In the genomic region with DNA sequence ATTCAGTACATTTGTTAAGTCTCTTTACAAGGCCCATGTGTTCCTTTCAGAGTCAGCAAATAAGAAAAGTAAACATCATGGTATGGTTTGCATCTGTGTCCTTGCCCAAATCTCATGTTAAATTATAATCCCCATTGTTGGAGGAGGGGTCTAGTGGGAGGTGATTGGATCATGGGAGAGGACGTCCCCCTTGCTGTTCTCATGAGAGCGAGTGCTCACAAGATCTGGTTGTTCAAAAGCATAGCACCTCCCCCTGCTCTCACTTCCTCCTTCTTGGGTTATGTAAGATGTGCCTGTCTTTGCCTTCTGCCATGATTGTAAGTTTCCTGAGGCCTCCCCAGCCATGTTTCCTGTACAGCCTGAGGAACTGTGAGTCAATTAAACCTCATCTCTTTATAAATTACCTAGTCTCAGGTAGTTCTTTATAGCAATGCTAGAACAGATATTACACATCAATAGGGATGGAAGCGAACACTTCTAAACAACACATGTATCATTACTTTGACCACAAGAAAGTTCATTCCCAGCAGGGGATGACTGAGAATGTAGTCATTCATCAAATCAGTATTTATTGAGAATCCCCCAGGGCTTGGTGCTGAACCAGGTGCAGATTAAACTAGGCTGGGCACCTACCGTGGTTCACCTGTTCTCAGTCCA, we compare ENCODE assay signal across 9 cellular contexts. TPM values are rescaled to one million over a fixed set of nuclear protein-coding genes. Genes with fewer than 3 reads are reported as not detected.
DNase-seq lines count a peak whose midpoint lies in the region; ATAC-seq, FAIRE-seq and TF ChIP-seq lines count a peak whose summit lies in the region.
"Had no signal": no experiment of that assay in that cellular context is flagged by ENCODE, and none has a peak within 500 bp of the region (broad histone marks: within the 10 kb centered on the region; RNA-seq: fewer than 3 reads in every experiment).

No MANE protein-coding gene starts in this region.

- TF ChIP-seq POLR2A in HepG2 (IDR thresholded peaks at IDR 0.05; ENCODE audit: insufficient read depth in 1 of 2, low read depth in 2 of 2, low read length in 2 of 2) = no peak
- no peak for TF ChIP-seq POLR2A in right lobe of liver (IDR thresholded peaks at IDR 0.05)
- TF ChIP-seq POLR2A in heart left ventricle (IDR thresholded peaks at IDR 0.05) = no peak

- H2AFZ ChIP-seq in HepG2 (ENCODE audit: low read length) = peak overlapping the region; percentile 62

- TF ChIP-seq CTCF in HepG2 (CRISPR knock-in tag; IDR thresholded peaks at IDR 0.05) (0 out of 2 replicates have a peak, but pooled peaks have one; percentile 3), right lobe of liver (IDR thresholded peaks at IDR 0.05) (no peak), upper lobe of right lung (IDR thresholded peaks at IDR 0.05) (no peak), heart left ventricle (IDR thresholded peaks at IDR 0.05) (no peak)

- H3K27ac ChIP-seq in HepG2 (ENCODE audit: extremely low read length, insufficient read depth, low read length) (no peak overlapping the region), right lobe of liver (no peak overlapping the region), upper lobe of right lung (no peak overlapping the region), heart left ventricle (peak overlapping the region in 1 of 12 donors; percentile 46)

- peak overlapping the region; percentile 70 for H3K4me2 ChIP-seq in HepG2 (ENCODE audit: low read depth, low read length)

- peak; percentile 54 for DNase-seq in HepG2 (ENCODE audit: low spot score)
- DNase-seq in right lobe of liver = no peak
- peak; percentile 17 to 32 for DNase-seq in activated T-cell treated with anti-CD3 and anti-CD28 coated beads, Interleukin-2, amount 50 U/mL, for 48 hours
- DNase-seq in upper lobe of right lung = no peak
- no peak for DNase-seq in heart left ventricle
- no peak for DNase-seq in anterior cingulate cortex (lab: John Stamatoyannopoulos, UW)
- no peak for DNase-seq in mesenteric fat pad (ENCODE audit: low spot score)
- DNase-seq: Calu3 had no signal

- no peaks in the 10 kb centered on the region for H4K20me1 ChIP-seq in HepG2 (ENCODE audit: insufficient read depth, low read length)

- TF ChIP-seq RAD21 in HepG2 (CRISPR knock-in tag; IDR thresholded peaks at IDR 0.05) = no peak

- intact Hi-C loops in HepG2 (cut with micrococcal nuclease; ENCODE audit: unreplicated experiment) = no loop called here
- intact Hi-C loops in right lobe of liver (cut with DNase I) = no loop called here
- intact Hi-C loops in upper lobe of right lung (cut with DNase I) = no loop called here
- intact Hi-C loops in heart left ventricle (cut with DNase I) = no loop called here

- in situ Hi-C loops in HepG2 (cut with HindIII; ENCODE audit: extremely low pct_ligation_motif_present, low pct_unique_long_range_greater_than_20kb) = no loop called here

- H3K36me3 ChIP-seq in HepG2 (replicated peaks in 1 of 2; ENCODE audit: control insufficient read depth in 1 of 2, insufficient read depth in 2 of 2, low read length in 2 of 2) = no peaks in the 10 kb centered on the region
- no peaks in the 10 kb centered on the region for H3K36me3 ChIP-seq in right lobe of liver
- H3K36me3 ChIP-seq in upper lobe of right lung = no peaks in the 10 kb centered on the region
- peaks cover 0 to under 1% (median 0%) of the 10 kb centered on the region in 9 donors for H3K36me3 ChIP-seq in heart left ventricle

- 17% methylated on average over 4 of the region's 4 CpGs for WGBS in HepG2 (ENCODE audit: low lambda C conversion rate)
- 88% methylated on average over 3 of the region's 4 CpGs for WGBS in right lobe of liver (ENCODE audit: insufficient coverage, low coverage, low lambda C conversion rate, missing lambda C conversion rate)
- 84 to 89% (median 87%) methylated on average over 4 of the region's 4 CpGs for WGBS in heart left ventricle, 4 donors

- POLR2A ChIA-PET in HepG2 (lab: Yijun Ruan, JAX) = interaction anchor here (1.3 kb wide), 1 partner anchor 11 kb away, joined by 6 read pairs; no protein-coding TSS in a partner anchor

- H3K79me2 ChIP-seq in HepG2 (ENCODE audit: insufficient read depth, low read length) = no peaks in the 10 kb centered on the region

- H3K27me3 ChIP-seq in HepG2 (ENCODE audit: control insufficient read depth in 1 of 2, insufficient read depth in 2 of 2, low read length in 2 of 2) = peaks cover 0 to 4% of the 10 kb centered on the region in 2 experiments; a peak in 2 of 5 replicates
- no peaks in the 10 kb centered on the region for H3K27me3 ChIP-seq in right lobe of liver
- H3K27me3 ChIP-seq in upper lobe of right lung = no peaks in the 10 kb centered on the region
- H3K27me3 ChIP-seq in heart left ventricle = no peaks in the 10 kb centered on the region

- CTCF ChIA-PET in HepG2 (lab: Yijun Ruan, JAX; ENCODE audit: low intra/inter-chr PET ratio, low total read pairs) = no interaction called here

- BruUV-seq in HepG2 (replicated peaks; lab: Mats Ljungman, UMichigan) = TSS peak; percentile 48

- TF ChIP-seq EP300 in HepG2 (IDR thresholded peaks at IDR 0.05; ENCODE audit: low read depth in 2 of 2, low read length in 2 of 2) = no peak
- no peak for TF ChIP-seq EP300 in HepG2 (CRISPR knock-in tag; IDR thresholded peaks at IDR 0.05; ENCODE audit: borderline replicate concordance)

- H3K9me3 ChIP-seq in HepG2 (ENCODE audit: low read length) = no peaks in the 10 kb centered on the region
- H3K9me3 ChIP-seq in right lobe of liver = no peaks in the 10 kb centered on the region
- no peaks in the 10 kb centered on the region for H3K9me3 ChIP-seq in upper lobe of right lung
- peaks cover 0 to 3% (median 0%) of the 10 kb centered on the region in 12 donors for H3K9me3 ChIP-seq in heart left ventricle

- ATAC-seq in HepG2 (no peak), right lobe of liver (no peak), HG03469 (IDR thresholded peaks at IDR 0.05; ENCODE audit: unreplicated experiment) (peak; percentile 58), upper lobe of right lung (peak; percentile 67), heart left ventricle (no peak)

- FAIRE-seq in HepG2 (lab: Jason Lieb, UNC) = peak; percentile 66

- H3K4me1 ChIP-seq in HepG2 (ENCODE audit: insufficient read depth, low read length) (peaks cover 69% of the 10 kb centered on the region), right lobe of liver (peaks cover 0 to 27% (median 0%) of the 10 kb centered on the region in 4 donors), upper lobe of right lung (peaks cover 15% of the 10 kb centered on the region), heart left ventricle (peaks cover 0 to 24% (median 11%) of the 10 kb centered on the region in 12 donors)

- no peak overlapping the region for H3K9ac ChIP-seq in HepG2 (ENCODE audit: insufficient read depth, low read depth, low read length)

- peak overlapping the region in 2 of 3 experiments; percentile 42 to 56; a peak in 2 of 6 replicates for H3K4me3 ChIP-seq in HepG2 (replicated peaks in 1 of 3; ENCODE audit: insufficient read depth in 1 of 3, low read depth in 2 of 3, low read length in 3 of 3)
- no peak overlapping the region for H3K4me3 ChIP-seq in right lobe of liver
- no peak overlapping the region for H3K4me3 ChIP-seq in upper lobe of right lung
- H3K4me3 ChIP-seq in heart left ventricle = no peak overlapping the region

RNA-seq across cellular contexts. Expression of a gene that starts 4.1 kb away (rescaled TPM):
- 0.11 and 0.31 TPM in 2 replicates for total RNA-seq in HepG2 (2016; rRNA removed; fragmentation: Illumina TruSeq; extraction: Trizol)
- total RNA-seq in HepG2 (2016; cell fraction: cytosol; rRNA removed; fragmentation: Illumina TruSeq; extraction: Trizol; ENCODE audit: low read depth) = 0.18 TPM in 1 of 2 replicates, not detected in the other
- total RNA-seq in HepG2 (2016; cell fraction: insoluble cytoplasmic fraction; rRNA removed; fragmentation: Illumina TruSeq; extraction: Trizol) = 0.07 and 0.26 TPM in 2 replicates
- 0.14 and 0.15 TPM in 2 replicates for total RNA-seq in HepG2 (2016; cell fraction: membrane; rRNA removed; fragmentation: Illumina TruSeq; extraction: Trizol)
- 0.34 and 0.50 TPM in 2 replicates for total RNA-seq in HepG2 (2016; cell fraction: nucleus; rRNA removed; fragmentation: Illumina TruSeq; extraction: Trizol)
- polyA plus RNA-seq in HepG2 (2011; rRNA removed) = 2.4 and 2.9 TPM in 2 replicates
- 1.3 and 1.4 TPM in 2 replicates for polyA plus RNA-seq in HepG2 (2011; cell fraction: cytosol; rRNA removed)
- 9.6 and 10.2 TPM in 2 replicates for polyA plus RNA-seq in HepG2 (2011; cell fraction: nucleus; rRNA removed)
- 2.4 and 3.5 TPM in 2 replicates for polyA plus RNA-seq in HepG2 (2012)
- polyA plus RNA-seq in HepG2 (2016; cell fraction: cytosol; fragmentation: Illumina TruSeq; extraction: Trizol; ENCODE audit: low read depth) = 0.06 and 0.17 TPM in 2 replicates
- 0.33 and 0.35 TPM in 2 replicates for polyA plus RNA-seq in HepG2 (2016; cell fraction: insoluble cytoplasmic fraction; fragmentation: Illumina TruSeq; extraction: Trizol; ENCODE audit: low read depth)
- polyA plus RNA-seq in HepG2 (2016; cell fraction: membrane; fragmentation: Illumina TruSeq; extraction: Trizol; ENCODE audit: low read depth) = 0.15 and 0.24 TPM in 2 replicates
- polyA plus RNA-seq in HepG2 (2016; cell fraction: nucleus; fragmentation: Illumina TruSeq; extraction: Trizol; ENCODE audit: insufficient read depth, low read depth) = 0.92 and 1.5 TPM in 2 replicates
- 1.9 and 2.0 TPM in 2 replicates for polyA minus RNA-seq in HepG2 (2011; rRNA and poly(A)+ RNA removed; ENCODE audit: low replicate concordance)
- 0.70 and 0.89 TPM in 2 replicates for polyA minus RNA-seq in HepG2 (2011; cell fraction: cytosol; rRNA and poly(A)+ RNA removed)
- 3.9 and 4.8 TPM in 2 replicates for polyA minus RNA-seq in HepG2 (2011; cell fraction: nucleus; rRNA and poly(A)+ RNA removed)
- 1 to 10 TPM in 5 of 6 experiments, under 1 TPM in 1; 0.26 to 4.7 (median 2.0) TPM for total RNA-seq in right lobe of liver
- total RNA-seq in upper lobe of right lung = 0.55 TPM
- under 1 TPM in 4 of 9 donors, not detected in 5; 0.09 to 0.20 (median 0.14) TPM for total RNA-seq in heart left ventricle
- polyA plus RNA-seq in heart left ventricle = under 1 TPM; 0.07 to 0.11 TPM
- 1.1 TPM for total RNA-seq in mesenteric fat pad

RNA-seq across cellular contexts. Expression of a gene that starts 15.4 kb away (rescaled TPM):
- total RNA-seq in HepG2 (2016; rRNA removed; fragmentation: Illumina TruSeq; extraction: Trizol) (25.3 and 26.9 TPM in 2 replicates), right lobe of liver (10 to 100 TPM; 16.9 to 26.1 (median 25.3) TPM), upper lobe of right lung (36.4 TPM), heart left ventricle (10 to 100 TPM; 13.0 to 26.7 (median 20.6) TPM), mesenteric fat pad (37.1 TPM)
- 5.2 and 7.0 TPM in 2 replicates for total RNA-seq in HepG2 (2016; cell fraction: cytosol; rRNA removed; fragmentation: Illumina TruSeq; extraction: Trizol; ENCODE audit: low read depth)
- total RNA-seq in HepG2 (2016; cell fraction: insoluble cytoplasmic fraction; rRNA removed; fragmentation: Illumina TruSeq; extraction: Trizol) = 25.0 and 27.0 TPM in 2 replicates
- 11.5 and 12.6 TPM in 2 replicates for total RNA-seq in HepG2 (2016; cell fraction: membrane; rRNA removed; fragmentation: Illumina TruSeq; extraction: Trizol)
- 30.2 and 35.1 TPM in 2 replicates for total RNA-seq in HepG2 (2016; cell fraction: nucleus; rRNA removed; fragmentation: Illumina TruSeq; extraction: Trizol)
- polyA plus RNA-seq in HepG2 (2011; rRNA removed) (13.7 and 14.9 TPM in 2 replicates), heart left ventricle (10 to 100 TPM; 10.8 to 42.3 TPM)
- polyA plus RNA-seq in HepG2 (2011; cell fraction: cytosol; rRNA removed) = 4.8 and 4.9 TPM in 2 replicates
- polyA plus RNA-seq in HepG2 (2011; cell fraction: nucleus; rRNA removed) = 22.5 and 26.7 TPM in 2 replicates
- 10.8 and 12.2 TPM in 2 replicates for polyA plus RNA-seq in HepG2 (2012)
- polyA plus RNA-seq in HepG2 (2016; cell fraction: cytosol; fragmentation: Illumina TruSeq; extraction: Trizol; ENCODE audit: low read depth) = 1.9 and 2.1 TPM in 2 replicates
- polyA plus RNA-seq in HepG2 (2016; cell fraction: insoluble cytoplasmic fraction; fragmentation: Illumina TruSeq; extraction: Trizol; ENCODE audit: low read depth) = 21.7 and 24.1 TPM in 2 replicates
- 4.6 and 5.5 TPM in 2 replicates for polyA plus RNA-seq in HepG2 (2016; cell fraction: membrane; fragmentation: Illumina TruSeq; extraction: Trizol; ENCODE audit: low read depth)
- polyA plus RNA-seq in HepG2 (2016; cell fraction: nucleus; fragmentation: Illumina TruSeq; extraction: Trizol; ENCODE audit: insufficient read depth, low read depth) = 43.7 and 51.7 TPM in 2 replicates
- 6.9 and 16.7 TPM in 2 replicates for polyA minus RNA-seq in HepG2 (2011; rRNA and poly(A)+ RNA removed; ENCODE audit: low replicate concordance)
- 4.8 and 6.9 TPM in 2 replicates for polyA minus RNA-seq in HepG2 (2011; cell fraction: cytosol; rRNA and poly(A)+ RNA removed)
- 32.4 and 39.8 TPM in 2 replicates for polyA minus RNA-seq in HepG2 (2011; cell fraction: nucleus; rRNA and poly(A)+ RNA removed)

RNA-seq across cellular contexts. Expression of a gene that starts 15.7 kb away (rescaled TPM):
- total RNA-seq in HepG2 (2016; rRNA removed; fragmentation: Illumina TruSeq; extraction: Trizol) = 10.3 and 10.8 TPM in 2 replicates
- total RNA-seq in HepG2 (2016; cell fraction: cytosol; rRNA removed; fragmentation: Illumina TruSeq; extraction: Trizol; ENCODE audit: low read depth) = 1.7 and 3.1 TPM in 2 replicates
- 9.7 and 10.0 TPM in 2 replicates for total RNA-seq in HepG2 (2016; cell fraction: insoluble cytoplasmic fraction; rRNA removed; fragmentation: Illumina TruSeq; extraction: Trizol)
- total RNA-seq in HepG2 (2016; cell fraction: membrane; rRNA removed; fragmentation: Illumina TruSeq; extraction: Trizol) = 3.2 and 3.8 TPM in 2 replicates
- 13.1 and 17.6 TPM in 2 replicates for total RNA-seq in HepG2 (2016; cell fraction: nucleus; rRNA removed; fragmentation: Illumina TruSeq; extraction: Trizol)
- polyA plus RNA-seq in HepG2 (2011; rRNA removed) = 9.1 and 10.1 TPM in 2 replicates
- polyA plus RNA-seq in HepG2 (2011; cell fraction: cytosol; rRNA removed) = 6.0 and 7.1 TPM in 2 replicates
- 39.5 and 68.7 TPM in 2 replicates for polyA plus RNA-seq in HepG2 (2011; cell fraction: nucleus; rRNA removed)
- polyA plus RNA-seq in HepG2 (2012) = 8.5 and 8.9 TPM in 2 replicates
- 1.0 and 2.0 TPM in 2 replicates for polyA plus RNA-seq in HepG2 (2016; cell fraction: cytosol; fragmentation: Illumina TruSeq; extraction: Trizol; ENCODE audit: low read depth)
- 6.8 and 7.9 TPM in 2 replicates for polyA plus RNA-seq in HepG2 (2016; cell fraction: insoluble cytoplasmic fraction; fragmentation: Illumina TruSeq; extraction: Trizol; ENCODE audit: low read depth)
- polyA plus RNA-seq in HepG2 (2016; cell fraction: membrane; fragmentation: Illumina TruSeq; extraction: Trizol; ENCODE audit: low read depth) = 1.5 and 2.2 TPM in 2 replicates
- 31.1 and 32.0 TPM in 2 replicates for polyA plus RNA-seq in HepG2 (2016; cell fraction: nucleus; fragmentation: Illumina TruSeq; extraction: Trizol; ENCODE audit: insufficient read depth, low read depth)
- polyA minus RNA-seq in HepG2 (2011; rRNA and poly(A)+ RNA removed; ENCODE audit: low replicate concordance) = 44.2 and 53.6 TPM in 2 replicates
- polyA minus RNA-seq in HepG2 (2011; cell fraction: cytosol; rRNA and poly(A)+ RNA removed) = 4.7 and 7.2 TPM in 2 replicates
- polyA minus RNA-seq in HepG2 (2011; cell fraction: nucleus; rRNA and poly(A)+ RNA removed) = 22.0 and 30.6 TPM in 2 replicates
- total RNA-seq in right lobe of liver = 10 to 100 TPM in 4 of 6 experiments, 1 to 10 TPM in 2; 7.1 to 16.8 (median 11.5) TPM
- total RNA-seq in upper lobe of right lung = 26.5 TPM
- total RNA-seq in heart left ventricle = 10 to 100 TPM; 13.1 to 34.2 (median 16.6) TPM
- 10 to 100 TPM in 1 of 2 donors, 1 to 10 TPM in 1; 7.2 to 25.2 TPM for polyA plus RNA-seq in heart left ventricle
- total RNA-seq in mesenteric fat pad = 30.5 TPM

Comparison
In these comparisons a context has a peak if more than half of its experiments do, and no peak if none do; other contexts are left out.
1. DNase-seq: peak in HepG2 (single experiment) and activated T-cell treated with anti-CD3 and anti-CD28 coated beads, Interleukin-2, amount 50 U/mL, for 48 hours (2 of 2); none in right lobe of liver (0 of 3), upper lobe of right lung (single experiment), heart left ventricle (0 of 5), anterior cingulate cortex (0 of 58) and mesenteric fat pad (single experiment).
2. H3K4me3 ChIP-seq: peak in HepG2 (2 of 3); none in right lobe of liver (0 of 3), upper lobe of right lung (single experiment) and heart left ventricle (0 of 12).
3. ATAC-seq: peak in HG03469 (single experiment) and upper lobe of right lung (single experiment); none in HepG2 (single experiment), right lobe of liver (0 of 4) and heart left ventricle (0 of 4).